2 cellular contexts compared by ENCODE assay signal in the genomic region with DNA sequence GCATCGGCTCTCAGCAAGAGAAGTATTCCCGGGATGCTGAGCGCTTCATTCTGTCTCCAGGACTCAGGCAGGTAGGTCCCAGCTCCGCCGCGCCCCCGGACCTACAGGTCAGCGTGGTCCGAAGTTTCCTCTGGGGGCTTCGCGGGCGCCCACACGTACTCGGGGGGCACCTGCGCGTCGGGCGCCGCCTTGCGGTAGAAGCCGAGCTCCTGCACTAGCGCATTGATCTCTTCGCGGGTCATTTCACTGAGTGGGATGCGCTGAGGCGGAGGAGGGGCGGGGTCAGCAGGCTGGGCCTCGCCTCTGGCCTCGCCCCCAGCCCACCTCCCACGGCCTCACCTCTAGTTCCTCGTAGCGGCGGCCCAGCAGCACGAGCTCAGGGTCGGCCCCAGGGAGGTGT.
TF ChIP-seq lines count a peak whose summit lies in the region.

No MANE protein-coding gene starts in this region.

TF ChIP-seq in GM23338, 12 proteins besides CTCF, POLR2A, EP300 and RAD21:
- TF ChIP-seq POLR2AphosphoS5 (IDR thresholded peaks at IDR 0.05; ENCODE audit: low read depth) (peak; percentile 50), ZNF114 (CRISPR knock-in tag; IDR thresholded peaks at IDR 0.05) (no peak), CREB1 (CRISPR knock-in tag; IDR thresholded peaks at IDR 0.05; ENCODE audit: low read depth) (peak; percentile 45)

TF ChIP-seq in K562, 482 proteins besides CTCF, POLR2A, EP300 and RAD21:
- TF ChIP-seq NR4A1 (CRISPR knock-in tag; IDR thresholded peaks at IDR 0.05) (no peak), NR4A1 (tag; IDR thresholded peaks at IDR 0.05) (no peak), GTF2F1 (IDR thresholded peaks at IDR 0.05; ENCODE audit: low read depth, low read length) (no peak), ZNF518B (CRISPR knock-in tag; IDR thresholded peaks at IDR 0.05) (no peak), ETV1 (tag; conservative IDR thresholded peaks at IDR 0.05; ENCODE audit: low read depth) (no peak), HMGN3 (IDR thresholded peaks at IDR 0.05; ENCODE audit: borderline replicate concordance, extremely low read depth, insufficient read length, low read depth, low read length) (peak; percentile 22), ARID2 (IDR thresholded peaks at IDR 0.05) (no peak), MXI1 (IDR thresholded peaks at IDR 0.05; ENCODE audit: low read depth, low read length) (no peak), POLR3A (IDR thresholded peaks at IDR 0.05; ENCODE audit: borderline replicate concordance, extremely low read depth, insufficient read depth, insufficient read length) (no peak), POLR2G (IDR thresholded peaks at IDR 0.05; ENCODE audit: low read depth, low read length) (peak; percentile 59)
- TF ChIP-seq, protein P1, sequence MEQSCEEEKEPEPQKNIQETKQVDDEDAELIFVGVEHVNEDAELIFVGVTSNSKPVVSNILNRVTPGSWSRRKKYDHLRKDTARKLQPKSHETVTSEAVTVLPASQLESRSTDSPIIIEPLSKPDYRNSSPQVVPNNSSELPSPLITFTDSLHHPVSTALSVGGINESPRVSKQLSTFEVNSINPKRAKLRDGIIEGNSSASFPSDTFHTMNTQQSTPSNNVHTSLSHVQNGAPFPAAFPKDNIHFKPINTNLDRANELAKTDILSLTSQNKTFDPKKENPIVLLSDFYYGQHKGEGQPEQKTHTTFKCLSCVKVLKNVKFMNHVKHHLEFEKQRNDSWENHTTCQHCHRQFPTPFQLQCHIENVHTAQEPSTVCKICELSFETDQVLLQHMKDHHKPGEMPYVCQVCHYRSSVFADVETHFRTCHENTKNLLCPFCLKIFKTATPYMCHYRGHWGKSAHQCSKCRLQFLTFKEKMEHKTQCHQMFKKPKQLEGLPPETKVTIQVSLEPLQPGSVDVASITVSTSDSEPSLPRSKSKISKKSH (CRISPR knock-in tag; IDR thresholded peaks at IDR 0.05): no peak
- TF ChIP-seq, protein P2, sequence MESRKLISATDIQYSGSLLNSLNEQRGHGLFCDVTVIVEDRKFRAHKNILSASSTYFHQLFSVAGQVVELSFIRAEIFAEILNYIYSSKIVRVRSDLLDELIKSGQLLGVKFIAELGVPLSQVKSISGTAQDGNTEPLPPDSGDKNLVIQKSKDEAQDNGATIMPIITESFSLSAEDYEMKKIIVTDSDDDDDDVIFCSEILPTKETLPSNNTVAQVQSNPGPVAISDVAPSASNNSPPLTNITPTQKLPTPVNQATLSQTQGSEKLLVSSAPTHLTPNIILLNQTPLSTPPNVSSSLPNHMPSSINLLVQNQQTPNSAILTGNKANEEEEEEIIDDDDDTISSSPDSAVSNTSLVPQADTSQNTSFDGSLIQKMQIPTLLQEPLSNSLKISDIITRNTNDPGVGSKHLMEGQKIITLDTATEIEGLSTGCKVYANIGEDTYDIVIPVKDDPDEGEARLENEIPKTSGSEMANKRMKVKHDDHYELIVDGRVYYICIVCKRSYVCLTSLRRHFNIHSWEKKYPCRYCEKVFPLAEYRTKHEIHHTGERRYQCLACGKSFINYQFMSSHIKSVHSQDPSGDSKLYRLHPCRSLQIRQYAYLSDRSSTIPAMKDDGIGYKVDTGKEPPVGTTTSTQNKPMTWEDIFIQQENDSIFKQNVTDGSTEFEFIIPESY (CRISPR knock-in tag; IDR thresholded peaks at IDR 0.05): peak; percentile 86
